11 cellular contexts compared by ENCODE assay signal in genomic region chr11:12158926-12159325, GRCh38. TPM values are rescaled to one million over a fixed set of nuclear protein-coding genes. Genes with fewer than 3 reads are reported as not detected.
DNase-seq lines count a peak whose midpoint lies in the region; ATAC-seq and TF ChIP-seq lines count a peak whose summit lies in the region.
"Had no signal": no experiment of that assay in that cellular context is flagged by ENCODE, and none has a peak within 500 bp of the region (broad histone marks: within the 10 kb centered on the region; RNA-seq: fewer than 3 reads in every experiment).

No MANE protein-coding gene starts in this region.

- intact Hi-C loops in activated T-helper 1 cell treated with anti-CD3 and anti-CD28 coated beads, Interleukin-12 subunit alpha, Interleukin-12 subunit beta, Interleukin-2, Interleukin-4 antibody, amounts not matched to agents 30 ng/mL and 10 ng/mL and 1 ng/mL, durations not matched to agents 14 hours and 24 hours and 36 hours (cut with micrococcal nuclease), result loop anchor here (1.0 kb wide), 1 partner anchor 8 kb away; no protein-coding TSS in a partner anchor
- intact Hi-C loops in heart left ventricle (cut with DNase I) (loop anchor here in 2 of 10 donors (5.0 to 10.0 kb wide), 3 partner anchors 47 to 78 kb away; partner anchors contain the start of gene MICAL2 (in 1 of the 2)), sigmoid colon (cut with DNase I) (loop anchor here (2.0 kb wide), 1 partner anchor 18 kb away; no protein-coding TSS in a partner anchor)

- DNase-seq in activated T-helper 1 cell treated with anti-CD3 and anti-CD28 coated beads, Interleukin-12 subunit alpha, Interleukin-12 subunit beta, Interleukin-2, Interleukin-4 antibody, amounts not matched to agents 30 ng/mL and 10 ng/mL and 1 ng/mL, durations not matched to agents 14 hours and 24 hours and 36 hours (ENCODE audit: low spot score), result no peak
- DNase-seq in heart left ventricle (peak in 1 of 5 donors; percentile 63), sigmoid colon (no peak), cerebellar nuclear complex (lab: John Stamatoyannopoulos, UW) (no peak), NCI-H2029 (lab: John Stamatoyannopoulos, UW) (no peak), NCI-H446 (lab: John Stamatoyannopoulos, UW) (no peak)
- DNase-seq: H7, NCI-H2029 treated with DMSO at 0.1 percent for 48 hours had no signal

- peak overlapping the region; percentile 60 for H3K4me3 Mint-ChIP-seq in activated T-helper 1 cell treated with anti-CD3 and anti-CD28 coated beads, Interleukin-12 subunit alpha, Interleukin-12 subunit beta, Interleukin-2, Interleukin-4 antibody, amounts not matched to agents 30 ng/mL and 10 ng/mL and 1 ng/mL, durations not matched to agents 14 hours and 24 hours and 36 hours
- H3K4me3 Mint-ChIP-seq: activated naive CD8-positive, alpha-beta T cell had no signal

- ATAC-seq in heart left ventricle (peak; percentile 42 to 84 (median 64)), HG03469 (IDR thresholded peaks at IDR 0.05; ENCODE audit: unreplicated experiment) (no peak)

- no peak for TF ChIP-seq EP300 in sigmoid colon (IDR thresholded peaks at IDR 0.05)

- H3K9ac ChIP-seq in BLaER1 treated with 17β-estradiol and CSF1 and Interleukin-3, amounts not matched to agents 10 nM and 100 nM, result peak overlapping the region in 6 of 11 experiments; percentile 38 to 78 (median 68); a peak in 11 of 22 replicates

- H3K4me3 ChIP-seq in BLaER1 treated with 17β-estradiol and CSF1 and Interleukin-3, amounts not matched to agents 10 nM and 100 nM, result no peak overlapping the region
- H3K4me3 ChIP-seq in heart left ventricle (no peak overlapping the region), sigmoid colon (no peak overlapping the region)

- H3K4me1 ChIP-seq in BLaER1 treated with 17β-estradiol and CSF1 and Interleukin-3, amounts not matched to agents 10 nM and 100 nM, result peaks cover 23 to 83% (median 57%) of the 10 kb centered on the region in 10 experiments
- H3K4me1 ChIP-seq in heart left ventricle (peaks cover 3 to 84% (median 68%) of the 10 kb centered on the region in 12 donors), sigmoid colon (peaks cover 3 to 84% (median 81%) of the 10 kb centered on the region in 4 donors)

- peaks cover 0 to 17% (median 0%) of the 10 kb centered on the region in 11 experiments; a peak in 6 of 22 replicates for H3K36me3 ChIP-seq in BLaER1 treated with 17β-estradiol and CSF1 and Interleukin-3, amounts not matched to agents 10 nM and 100 nM
- peaks cover 0 to 35% (median 27%) of the 10 kb centered on the region in 9 donors for H3K36me3 ChIP-seq in heart left ventricle
- H3K36me3 ChIP-seq in sigmoid colon, result peaks cover 0 to 20% (median 0%) of the 10 kb centered on the region in 4 donors

- H3K36me3 Mint-ChIP-seq in activated T-helper 1 cell treated with anti-CD3 and anti-CD28 coated beads, Interleukin-12 subunit alpha, Interleukin-12 subunit beta, Interleukin-2, Interleukin-4 antibody, amounts not matched to agents 30 ng/mL and 10 ng/mL and 1 ng/mL, durations not matched to agents 14 hours and 24 hours and 36 hours (ENCODE audit: low read depth), result peaks cover 62% of the 10 kb centered on the region
- H3K36me3 Mint-ChIP-seq: activated naive CD8-positive, alpha-beta T cell had no signal

- 52 to 68% (median 60%) methylated on average over 6 of the region's 6 CpGs for WGBS in heart left ventricle, 4 donors
- WGBS in sigmoid colon, 2 donors, result 26 to 74% methylated on average over 6 of the region's 6 CpGs

- no peaks in the 10 kb centered on the region for H3K9me3 Mint-ChIP-seq in activated T-helper 1 cell treated with anti-CD3 and anti-CD28 coated beads, Interleukin-12 subunit alpha, Interleukin-12 subunit beta, Interleukin-2, Interleukin-4 antibody, amounts not matched to agents 30 ng/mL and 10 ng/mL and 1 ng/mL, durations not matched to agents 14 hours and 24 hours and 36 hours

- H4K20me1 ChIP-seq in BLaER1 treated with 17β-estradiol and CSF1 and Interleukin-3, amounts not matched to agents 10 nM and 100 nM, result no peaks in the 10 kb centered on the region

- H3K27ac Mint-ChIP-seq in activated T-helper 1 cell treated with anti-CD3 and anti-CD28 coated beads, Interleukin-12 subunit alpha, Interleukin-12 subunit beta, Interleukin-2, Interleukin-4 antibody, amounts not matched to agents 30 ng/mL and 10 ng/mL and 1 ng/mL, durations not matched to agents 14 hours and 24 hours and 36 hours, result peak overlapping the region; percentile 90

- H3K4me2 ChIP-seq in BLaER1 treated with 17β-estradiol and CSF1 and Interleukin-3, amounts not matched to agents 10 nM and 100 nM, result peak overlapping the region in 7 of 11 experiments; percentile 43 to 97 (median 92); a peak in 14 of 22 replicates

- TF ChIP-seq CTCF in heart left ventricle (IDR thresholded peaks at IDR 0.05) (no peak), sigmoid colon (IDR thresholded peaks at IDR 0.05) (no peak)

- H3K27me3 Mint-ChIP-seq in activated T-helper 1 cell treated with anti-CD3 and anti-CD28 coated beads, Interleukin-12 subunit alpha, Interleukin-12 subunit beta, Interleukin-2, Interleukin-4 antibody, amounts not matched to agents 30 ng/mL and 10 ng/mL and 1 ng/mL, durations not matched to agents 14 hours and 24 hours and 36 hours (ENCODE audit: insufficient read depth), result no peaks in the 10 kb centered on the region
- H3K27me3 Mint-ChIP-seq: activated naive CD8-positive, alpha-beta T cell had no signal

- H3K27me3 ChIP-seq in BLaER1 treated with 17β-estradiol and CSF1 and Interleukin-3, amounts not matched to agents 10 nM and 100 nM, result no peaks in the 10 kb centered on the region
- no peaks in the 10 kb centered on the region for H3K27me3 ChIP-seq in heart left ventricle
- no peaks in the 10 kb centered on the region for H3K27me3 ChIP-seq in sigmoid colon

- no peaks in the 10 kb centered on the region for H3K9me3 ChIP-seq in BLaER1 treated with 17β-estradiol and CSF1 and Interleukin-3, amounts not matched to agents 10 nM and 100 nM (replicated peaks in 1 of 11)
- no peaks in the 10 kb centered on the region for H3K9me3 ChIP-seq in heart left ventricle
- no peaks in the 10 kb centered on the region for H3K9me3 ChIP-seq in sigmoid colon

- H3K4me1 Mint-ChIP-seq in activated T-helper 1 cell treated with anti-CD3 and anti-CD28 coated beads, Interleukin-12 subunit alpha, Interleukin-12 subunit beta, Interleukin-2, Interleukin-4 antibody, amounts not matched to agents 30 ng/mL and 10 ng/mL and 1 ng/mL, durations not matched to agents 14 hours and 24 hours and 36 hours (ENCODE audit: low read depth), result peaks cover 95% of the 10 kb centered on the region

- peak overlapping the region in 9 of 11 experiments; percentile 18 to 89 (median 79); a peak in 17 of 22 replicates for H3K27ac ChIP-seq in BLaER1 treated with 17β-estradiol and CSF1 and Interleukin-3, amounts not matched to agents 10 nM and 100 nM
- peak overlapping the region; percentile 66 to 96 (median 86) for H3K27ac ChIP-seq in heart left ventricle
- H3K27ac ChIP-seq in sigmoid colon, result peak overlapping the region; percentile 83 to 96 (median 94)

- TF ChIP-seq POLR2A in heart left ventricle (IDR thresholded peaks at IDR 0.05) (no peak), sigmoid colon (IDR thresholded peaks at IDR 0.05) (no peak)

RNA-seq across cellular contexts. Expression of gene MICAL2, which starts 48.5 kb away (rescaled TPM):
- 595 and 619 TPM in 2 replicates for total RNA-seq in activated T-helper 1 cell treated with anti-CD3 and anti-CD28 coated beads, Interleukin-12 subunit alpha, Interleukin-12 subunit beta, Interleukin-2, Interleukin-4 antibody, amounts not matched to agents 30 ng/mL and 10 ng/mL and 1 ng/mL, durations not matched to agents 14 hours and 24 hours and 36 hours
- total RNA-seq in heart left ventricle (100 to 1,000 TPM in 2 of 9 donors, 10 to 100 TPM in 7; 48.2 to 110 (median 87.8) TPM), sigmoid colon (100 to 1,000 TPM; 115 to 145 (median 130) TPM)
- polyA plus RNA-seq in heart left ventricle (10 to 100 TPM; 37.6 to 86.4 TPM), sigmoid colon (10 to 100 TPM; 36.6 to 92.2 (median 91.1) TPM)
